In the genomic region with DNA sequence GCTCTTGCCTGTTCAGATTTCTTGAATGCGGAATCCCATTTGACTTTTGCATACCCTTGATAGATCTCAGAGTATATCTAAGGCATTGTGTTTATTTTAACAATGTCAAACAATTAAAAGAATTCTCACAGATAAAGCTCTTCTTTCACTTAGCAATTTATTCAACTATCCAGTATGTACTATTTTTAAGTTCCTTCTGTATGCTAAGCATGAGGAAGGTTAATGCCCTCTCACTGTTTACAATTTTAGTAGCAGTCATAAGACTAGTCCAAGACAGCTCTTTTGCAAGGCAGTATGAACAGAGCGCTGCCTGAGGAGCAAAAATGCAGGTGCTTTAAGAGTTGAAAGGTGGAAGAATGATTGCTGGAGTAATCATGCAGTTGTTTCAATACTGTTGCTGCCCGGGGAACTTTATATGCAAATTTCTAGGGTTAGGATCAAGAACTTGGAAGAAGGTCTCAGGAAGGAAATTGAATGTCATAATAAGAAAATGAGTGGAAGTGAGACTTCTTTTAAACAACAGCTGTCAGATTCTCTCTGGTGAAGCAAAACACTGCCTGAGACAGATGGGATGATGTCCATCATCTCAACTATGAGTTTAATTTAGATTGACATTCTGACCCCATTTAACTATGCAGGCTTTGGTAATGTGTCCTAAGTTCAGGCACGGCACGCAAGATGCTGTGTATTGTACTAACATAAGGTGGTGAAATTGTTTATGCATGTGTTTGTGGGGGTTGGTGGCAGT, we compare ENCODE assay signal across 2 cellular contexts.
TF ChIP-seq lines count a peak whose summit lies in the region.

No MANE protein-coding gene starts in this region.

TF ChIP-seq in IMR-90, 13 proteins besides CTCF, POLR2A, EP300 and RAD21:
- TF ChIP-seq BHLHE40 (IDR thresholded peaks at IDR 0.05; ENCODE audit: low read depth, low read length) (no peak), MAFK (IDR thresholded peaks at IDR 0.05; ENCODE audit: low read depth, low read length) (no peak), FOS (IDR thresholded peaks at IDR 0.05; ENCODE audit: low read depth, low read length) (no peak), CEBPB (IDR thresholded peaks at IDR 0.05; ENCODE audit: low read depth, low read length) (no peak), RCOR1 (IDR thresholded peaks at IDR 0.05; ENCODE audit: insufficient replicate concordance, low read length) (no peak), SMC3 (IDR thresholded peaks at IDR 0.05; ENCODE audit: low read depth, low read length) (no peak), CHD1 (IDR thresholded peaks at IDR 0.05; ENCODE audit: low read depth, low read length) (no peak), RFX5 (IDR thresholded peaks at IDR 0.05; ENCODE audit: low read depth, low read length) (no peak), MXI1 (IDR thresholded peaks at IDR 0.05; ENCODE audit: borderline replicate concordance, low read depth, low read length) (no peak), USF2 (IDR thresholded peaks at IDR 0.05; ENCODE audit: low read depth, low read length) (no peak)
- TF ChIP-seq, protein P1, sequence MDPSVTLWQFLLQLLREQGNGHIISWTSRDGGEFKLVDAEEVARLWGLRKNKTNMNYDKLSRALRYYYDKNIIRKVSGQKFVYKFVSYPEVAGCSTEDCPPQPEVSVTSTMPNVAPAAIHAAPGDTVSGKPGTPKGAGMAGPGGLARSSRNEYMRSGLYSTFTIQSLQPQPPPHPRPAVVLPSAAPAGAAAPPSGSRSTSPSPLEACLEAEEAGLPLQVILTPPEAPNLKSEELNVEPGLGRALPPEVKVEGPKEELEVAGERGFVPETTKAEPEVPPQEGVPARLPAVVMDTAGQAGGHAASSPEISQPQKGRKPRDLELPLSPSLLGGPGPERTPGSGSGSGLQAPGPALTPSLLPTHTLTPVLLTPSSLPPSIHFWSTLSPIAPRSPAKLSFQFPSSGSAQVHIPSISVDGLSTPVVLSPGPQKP (IDR thresholded peaks at IDR 0.05; ENCODE audit: borderline replicate concordance, low read depth, low read length): no peak

TF ChIP-seq in SK-N-SH treated with all-trans-retinoic acid at 6 μM for 48 hours, 23 proteins besides CTCF, POLR2A, EP300 and RAD21:
- TF ChIP-seq ESRRG (CRISPR knock-in tag; IDR thresholded peaks at IDR 0.05) (no peak), ZC3H10 (CRISPR knock-in tag; IDR thresholded peaks at IDR 0.05) (no peak), TOX (CRISPR knock-in tag; IDR thresholded peaks at IDR 0.05; ENCODE audit: borderline replicate concordance) (no peak), ARNTL (CRISPR knock-in tag; IDR thresholded peaks at IDR 0.05; ENCODE audit: borderline replicate concordance, low read depth) (no peak), GLIS3 (CRISPR knock-in tag; IDR thresholded peaks at IDR 0.05) (no peak)
